ENCODE assay signal across 26 cellular contexts in the genomic region with DNA sequence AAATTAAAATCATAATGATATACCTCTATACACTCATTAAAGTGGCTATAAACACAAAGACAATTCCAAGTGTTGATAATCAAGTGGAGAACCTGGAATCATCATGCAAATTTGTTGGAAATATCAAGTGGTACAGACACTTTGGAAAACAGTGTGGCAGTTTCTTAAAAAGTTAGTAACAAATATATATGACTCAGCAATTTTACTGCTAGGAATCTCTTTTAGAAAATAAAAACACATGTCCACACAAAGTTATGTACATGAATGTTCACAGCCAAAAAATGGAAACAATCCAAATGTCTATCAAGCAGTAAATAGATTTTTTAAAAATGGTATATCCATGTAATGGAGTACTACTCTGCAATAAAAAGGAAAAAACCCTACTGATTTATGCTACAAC.
"Had no signal": no experiment of that assay in that cellular context is flagged by ENCODE, and none has a peak within 500 bp of the region (broad histone marks: within the 10 kb centered on the region; RNA-seq: fewer than 3 reads in every experiment).

No MANE protein-coding gene starts in this region.

- DNase-seq: colonic mucosa; cortex of kidney; effector CD8-positive, alpha-beta T cell; effector memory CD8-positive, alpha-beta T cell; endodermal cell; erythroblast; esophagus squamous epithelium; foreskin fibroblast; foreskin melanocyte; gastrocnemius medialis; glutamatergic neuron; head of caudate nucleus; heart right ventricle; hippocampal formation; left cardiac atrium; left lung; left ventricle myocardium superior; lower lobe of right lung; mesendoderm; midbrain; naive thymus-derived CD4-positive, alpha-beta T cell had no signal

- ATAC-seq: effector memory CD8-positive, alpha-beta T cell; esophagus mucosa; gastrocnemius medialis; heart right ventricle; left cardiac atrium; left lung; left ventricle myocardium superior; lower lobe of right lung; naive thymus-derived CD4-positive, alpha-beta T cell had no signal

- FAIRE-seq: endometrium, islet of Langerhans, keratinocyte had no signal

- H3K9me3 ChIP-seq: colonic mucosa, esophagus squamous epithelium, gastrocnemius medialis had no signal

- H3K27ac ChIP-seq: colonic mucosa, epithelial cell of prostate, esophagus squamous epithelium, gastrocnemius medialis, heart right ventricle, left lung, lower lobe of right lung had no signal

- H3K36me3 ChIP-seq: colonic mucosa, esophagus squamous epithelium, gastrocnemius medialis, heart right ventricle, left lung, lower lobe of right lung had no signal

- H3K27me3 ChIP-seq: colonic mucosa, esophagus squamous epithelium, gastrocnemius medialis, heart right ventricle, left lung had no signal

- H3K4me1 ChIP-seq: colonic mucosa, esophagus squamous epithelium, gastrocnemius medialis, heart right ventricle, left lung, lower lobe of right lung had no signal

- H3K4me3 ChIP-seq: colonic mucosa, esophagus squamous epithelium, gastrocnemius medialis, heart right ventricle, left lung, lower lobe of right lung had no signal
